1 cellular context compared by ENCODE assay signal in the genomic region with DNA sequence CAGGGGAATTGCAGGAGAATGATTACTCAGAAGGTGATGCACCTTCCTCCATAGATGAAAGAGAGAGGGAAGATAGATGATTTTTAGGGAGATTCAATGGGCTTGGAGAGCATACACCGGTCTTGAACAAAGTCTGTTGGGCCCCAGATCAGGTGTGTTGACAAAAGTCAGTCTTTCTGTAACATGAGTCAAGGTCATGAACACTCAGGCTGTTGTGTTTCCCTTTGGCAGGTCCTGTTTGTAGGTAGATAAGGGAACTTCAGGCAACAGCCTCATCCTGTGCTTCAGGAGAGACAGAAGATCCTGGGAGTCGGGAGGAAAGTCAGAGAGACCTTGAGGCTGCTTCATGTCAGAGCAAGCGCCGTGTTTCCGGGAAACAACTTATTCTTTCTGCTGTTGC.
A peak's percentile ranks its signal among the peaks of the same experiment; 100 is the strongest.
TF ChIP-seq lines count a peak whose summit lies in the region.

No MANE protein-coding gene starts in this region.

TF ChIP-seq in HepG2, 621 proteins besides CTCF, POLR2A, EP300 and RAD21 (continued from another document and continues in another):
- TF ChIP-seq PAXIP1 (CRISPR knock-in tag; conservative IDR thresholded peaks at IDR 0.05) (peak; percentile 72), SALL1 (CRISPR knock-in tag; IDR thresholded peaks at IDR 0.05) (peak; percentile 44; the same call in 1 of the 2 replicates), HOXA3 (CRISPR knock-in tag; IDR thresholded peaks at IDR 0.05) (0 out of 2 replicates have a peak, but pooled peaks have one; percentile 20), BRCA1 (CRISPR knock-in tag; IDR thresholded peaks at IDR 0.05) (no peak), DRAP1 (CRISPR knock-in tag; IDR thresholded peaks at IDR 0.05) (no peak), ATF2 (CRISPR knock-in tag; IDR thresholded peaks at IDR 0.05) (no peak), ZNF292 (CRISPR knock-in tag; IDR thresholded peaks at IDR 0.05; ENCODE audit: borderline replicate concordance, low read depth) (no peak), SIX1 (CRISPR knock-in tag; IDR thresholded peaks at IDR 0.05; ENCODE audit: borderline replicate concordance) (peak; percentile 76; the same call in 1 of the 2 replicates), NRL (CRISPR knock-in tag; IDR thresholded peaks at IDR 0.05; ENCODE audit: borderline replicate concordance) (no peak), MED1 (CRISPR knock-in tag; IDR thresholded peaks at IDR 0.05) (0 out of 2 replicates have a peak, but pooled peaks have one; percentile 42), FOXA1 (IDR thresholded peaks at IDR 0.05) (no peak), FOXA1 (CRISPR knock-in tag; IDR thresholded peaks at IDR 0.05) (peak; percentile 83), FOXA3 (CRISPR knock-in tag; IDR thresholded peaks at IDR 0.05) (peak; percentile 85), ZHX2 (IDR thresholded peaks at IDR 0.05; ENCODE audit: low read depth) (no peak), ZHX2 (CRISPR knock-in tag; IDR thresholded peaks at IDR 0.05; ENCODE audit: borderline replicate concordance) (no peak), TBX2 (CRISPR knock-in tag; IDR thresholded peaks at IDR 0.05; ENCODE audit: borderline replicate concordance) (peak; percentile 25; the same call in 1 of the 2 replicates), HNF4A (CRISPR knock-in tag; IDR thresholded peaks at IDR 0.05) (peak; percentile 64), FOXJ3 (CRISPR knock-in tag; IDR thresholded peaks at IDR 0.05; ENCODE audit: borderline replicate concordance) (peak; percentile 32; the same call in 1 of the 2 replicates), ZNF629 (CRISPR knock-in tag; conservative IDR thresholded peaks at IDR 0.05) (0 out of 2 replicates have a peak, but pooled peaks have one; percentile 15), FOXP1 (IDR thresholded peaks at IDR 0.05) (no peak), FOXP1 (CRISPR knock-in tag; IDR thresholded peaks at IDR 0.05) (peak; percentile 69; the same call in 1 of the 2 replicates), RARA (CRISPR knock-in tag; IDR thresholded peaks at IDR 0.05) (peak; percentile 56; the same call in 1 of the 2 replicates), PITX1 (CRISPR knock-in tag; IDR thresholded peaks at IDR 0.05) (peak; percentile 57; the same call in 1 of the 2 replicates), FOXK1 (CRISPR knock-in tag; IDR thresholded peaks at IDR 0.05; ENCODE audit: borderline replicate concordance, low read depth) (peak; percentile 36; the same call in 1 of the 2 replicates)
- TF ChIP-seq, protein P1, sequence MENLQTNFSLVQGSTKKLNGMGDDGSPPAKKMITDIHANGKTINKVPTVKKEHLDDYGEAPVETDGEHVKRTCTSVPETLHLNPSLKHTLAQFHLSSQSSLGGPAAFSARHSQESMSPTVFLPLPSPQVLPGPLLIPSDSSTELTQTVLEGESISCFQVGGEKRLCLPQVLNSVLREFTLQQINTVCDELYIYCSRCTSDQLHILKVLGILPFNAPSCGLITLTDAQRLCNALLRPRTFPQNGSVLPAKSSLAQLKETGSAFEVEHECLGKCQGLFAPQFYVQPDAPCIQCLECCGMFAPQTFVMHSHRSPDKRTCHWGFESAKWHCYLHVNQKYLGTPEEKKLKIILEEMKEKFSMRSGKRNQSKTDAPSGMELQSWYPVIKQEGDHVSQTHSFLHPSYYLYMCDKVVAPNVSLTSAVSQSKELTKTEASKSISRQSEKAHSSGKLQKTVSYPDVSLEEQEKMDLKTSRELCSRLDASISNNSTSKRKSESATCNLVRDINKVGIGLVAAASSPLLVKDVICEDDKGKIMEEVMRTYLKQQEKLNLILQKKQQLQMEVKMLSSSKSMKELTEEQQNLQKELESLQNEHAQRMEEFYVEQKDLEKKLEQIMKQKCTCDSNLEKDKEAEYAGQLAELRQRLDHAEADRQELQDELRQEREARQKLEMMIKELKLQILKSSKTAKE (CRISPR knock-in tag; IDR thresholded peaks at IDR 0.05; ENCODE audit: borderline replicate concordance) = peak; percentile 53; the same call in 1 of the 2 replicates
- TF ChIP-seq, protein P2, sequence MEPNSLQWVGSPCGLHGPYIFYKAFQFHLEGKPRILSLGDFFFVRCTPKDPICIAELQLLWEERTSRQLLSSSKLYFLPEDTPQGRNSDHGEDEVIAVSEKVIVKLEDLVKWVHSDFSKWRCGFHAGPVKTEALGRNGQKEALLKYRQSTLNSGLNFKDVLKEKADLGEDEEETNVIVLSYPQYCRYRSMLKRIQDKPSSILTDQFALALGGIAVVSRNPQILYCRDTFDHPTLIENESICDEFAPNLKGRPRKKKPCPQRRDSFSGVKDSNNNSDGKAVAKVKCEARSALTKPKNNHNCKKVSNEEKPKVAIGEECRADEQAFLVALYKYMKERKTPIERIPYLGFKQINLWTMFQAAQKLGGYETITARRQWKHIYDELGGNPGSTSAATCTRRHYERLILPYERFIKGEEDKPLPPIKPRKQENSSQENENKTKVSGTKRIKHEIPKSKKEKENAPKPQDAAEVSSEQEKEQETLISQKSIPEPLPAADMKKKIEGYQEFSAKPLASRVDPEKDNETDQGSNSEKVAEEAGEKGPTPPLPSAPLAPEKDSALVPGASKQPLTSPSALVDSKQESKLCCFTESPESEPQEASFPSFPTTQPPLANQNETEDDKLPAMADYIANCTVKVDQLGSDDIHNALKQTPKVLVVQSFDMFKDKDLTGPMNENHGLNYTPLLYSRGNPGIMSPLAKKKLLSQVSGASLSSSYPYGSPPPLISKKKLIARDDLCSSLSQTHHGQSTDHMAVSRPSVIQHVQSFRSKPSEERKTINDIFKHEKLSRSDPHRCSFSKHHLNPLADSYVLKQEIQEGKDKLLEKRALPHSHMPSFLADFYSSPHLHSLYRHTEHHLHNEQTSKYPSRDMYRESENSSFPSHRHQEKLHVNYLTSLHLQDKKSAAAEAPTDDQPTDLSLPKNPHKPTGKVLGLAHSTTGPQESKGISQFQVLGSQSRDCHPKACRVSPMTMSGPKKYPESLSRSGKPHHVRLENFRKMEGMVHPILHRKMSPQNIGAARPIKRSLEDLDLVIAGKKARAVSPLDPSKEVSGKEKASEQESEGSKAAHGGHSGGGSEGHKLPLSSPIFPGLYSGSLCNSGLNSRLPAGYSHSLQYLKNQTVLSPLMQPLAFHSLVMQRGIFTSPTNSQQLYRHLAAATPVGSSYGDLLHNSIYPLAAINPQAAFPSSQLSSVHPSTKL (CRISPR knock-in tag; IDR thresholded peaks at IDR 0.05) = peak; percentile 74
- TF ChIP-seq, protein P3, sequence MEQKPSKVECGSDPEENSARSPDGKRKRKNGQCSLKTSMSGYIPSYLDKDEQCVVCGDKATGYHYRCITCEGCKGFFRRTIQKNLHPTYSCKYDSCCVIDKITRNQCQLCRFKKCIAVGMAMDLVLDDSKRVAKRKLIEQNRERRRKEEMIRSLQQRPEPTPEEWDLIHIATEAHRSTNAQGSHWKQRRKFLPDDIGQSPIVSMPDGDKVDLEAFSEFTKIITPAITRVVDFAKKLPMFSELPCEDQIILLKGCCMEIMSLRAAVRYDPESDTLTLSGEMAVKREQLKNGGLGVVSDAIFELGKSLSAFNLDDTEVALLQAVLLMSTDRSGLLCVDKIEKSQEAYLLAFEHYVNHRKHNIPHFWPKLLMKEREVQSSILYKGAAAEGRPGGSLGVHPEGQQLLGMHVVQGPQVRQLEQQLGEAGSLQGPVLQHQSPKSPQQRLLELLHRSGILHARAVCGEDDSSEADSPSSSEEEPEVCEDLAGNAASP (CRISPR knock-in tag; IDR thresholded peaks at IDR 0.05; ENCODE audit: borderline replicate concordance) = peak; percentile 25; the same call in 1 of the 2 replicates
- TF ChIP-seq, protein P4, sequence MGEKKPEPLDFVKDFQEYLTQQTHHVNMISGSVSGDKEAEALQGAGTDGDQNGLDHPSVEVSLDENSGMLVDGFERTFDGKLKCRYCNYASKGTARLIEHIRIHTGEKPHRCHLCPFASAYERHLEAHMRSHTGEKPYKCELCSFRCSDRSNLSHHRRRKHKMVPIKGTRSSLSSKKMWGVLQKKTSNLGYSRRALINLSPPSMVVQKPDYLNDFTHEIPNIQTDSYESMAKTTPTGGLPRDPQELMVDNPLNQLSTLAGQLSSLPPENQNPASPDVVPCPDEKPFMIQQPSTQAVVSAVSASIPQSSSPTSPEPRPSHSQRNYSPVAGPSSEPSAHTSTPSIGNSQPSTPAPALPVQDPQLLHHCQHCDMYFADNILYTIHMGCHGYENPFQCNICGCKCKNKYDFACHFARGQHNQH (CRISPR knock-in tag; IDR thresholded peaks at IDR 0.05) = peak; percentile 75; the same call in 1 of the 2 replicates
- TF ChIP-seq, protein P5, sequence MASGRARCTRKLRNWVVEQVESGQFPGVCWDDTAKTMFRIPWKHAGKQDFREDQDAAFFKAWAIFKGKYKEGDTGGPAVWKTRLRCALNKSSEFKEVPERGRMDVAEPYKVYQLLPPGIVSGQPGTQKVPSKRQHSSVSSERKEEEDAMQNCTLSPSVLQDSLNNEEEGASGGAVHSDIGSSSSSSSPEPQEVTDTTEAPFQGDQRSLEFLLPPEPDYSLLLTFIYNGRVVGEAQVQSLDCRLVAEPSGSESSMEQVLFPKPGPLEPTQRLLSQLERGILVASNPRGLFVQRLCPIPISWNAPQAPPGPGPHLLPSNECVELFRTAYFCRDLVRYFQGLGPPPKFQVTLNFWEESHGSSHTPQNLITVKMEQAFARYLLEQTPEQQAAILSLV (CRISPR knock-in tag; IDR thresholded peaks at IDR 0.05; ENCODE audit: borderline replicate concordance) = no peak
- TF ChIP-seq, protein P6, sequence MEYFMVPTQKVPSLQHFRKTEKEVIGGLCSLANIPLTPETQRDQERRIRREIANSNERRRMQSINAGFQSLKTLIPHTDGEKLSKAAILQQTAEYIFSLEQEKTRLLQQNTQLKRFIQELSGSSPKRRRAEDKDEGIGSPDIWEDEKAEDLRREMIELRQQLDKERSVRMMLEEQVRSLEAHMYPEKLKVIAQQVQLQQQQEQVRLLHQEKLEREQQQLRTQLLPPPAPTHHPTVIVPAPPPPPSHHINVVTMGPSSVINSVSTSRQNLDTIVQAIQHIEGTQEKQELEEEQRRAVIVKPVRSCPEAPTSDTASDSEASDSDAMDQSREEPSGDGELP (IDR thresholded peaks at IDR 0.05; ENCODE audit: borderline replicate concordance, low read depth) = peak; percentile 86; the same call in 1 of the 2 replicates
